26 cellular contexts compared by ENCODE assay signal in the genomic region with DNA sequence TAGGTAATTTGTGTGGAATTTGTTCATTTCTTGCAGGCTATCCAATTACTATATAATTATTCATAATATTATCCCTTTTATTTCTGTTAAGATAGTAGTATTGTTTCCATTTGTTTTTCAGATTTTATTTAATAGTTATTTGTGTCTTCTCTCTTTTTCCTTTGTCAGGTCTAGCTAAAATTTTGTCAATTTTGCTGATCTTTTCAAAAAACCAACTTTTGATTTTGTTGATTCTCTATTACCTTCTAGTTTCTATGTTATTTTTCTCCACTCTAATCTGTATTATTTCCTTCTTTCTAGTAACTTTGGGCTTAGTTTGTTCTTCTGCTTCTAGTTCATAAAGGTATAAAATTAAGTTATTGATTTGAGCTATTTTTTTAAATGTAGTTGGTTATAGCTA.
"Had no signal": no experiment of that assay in that cellular context is flagged by ENCODE, and none has a peak within 500 bp of the region (broad histone marks: within the 10 kb centered on the region; RNA-seq: fewer than 3 reads in every experiment).

No MANE protein-coding gene starts in this region.

- FAIRE-seq: bronchial epithelial cell, TTC549 had no signal

- H3K4me1 ChIP-seq: SJCRH30 had no signal

- ATAC-seq: activated CD8-positive, alpha-beta T cell treated with anti-CD3 and anti-CD28 coated beads, Interleukin-2, amount 10 ng/mL, durations not matched to agents 7 days and 5 days; activated naive CD8-positive, alpha-beta T cell treated with anti-CD3 and anti-CD28 coated beads, Interleukin-2, amount 50 U/mL, for 24 hours; Panc1 had no signal

- H3K27me3 ChIP-seq: SJCRH30 had no signal

- H3K4me3 ChIP-seq: SJCRH30, SK-N-MC had no signal

- H3K27ac ChIP-seq: SJCRH30, SK-N-MC had no signal

- H3K36me3 ChIP-seq: SJCRH30 had no signal

- DNase-seq: activated CD4-positive, alpha-beta T cell treated with anti-CD3 and anti-CD28 coated beads, Interleukin-2, amount 10 ng/mL, durations not matched to agents 24 days and 14 days; activated CD4-positive, alpha-beta T cell treated with anti-CD3 and anti-CD28 coated beads, Interleukin-2, amount 50 U/mL, for 4 hours; activated CD8-positive, alpha-beta T cell treated with anti-CD3 and anti-CD28 coated beads, Interleukin-2, amount 10 ng/mL, durations not matched to agents 7 days and 5 days; activated gamma-delta T cell treated with Interleukin-2 at 50 U/mL for 16 hours; activated naive CD4-positive, alpha-beta T cell treated with anti-CD3 and anti-CD28 coated beads for 36 hours; activated naive CD8-positive, alpha-beta T cell treated with anti-CD3 and anti-CD28 coated beads, Interleukin-2, amount 50 U/mL, for 24 hours; activated T-cell treated with anti-CD3 and anti-CD28 coated beads, Interleukin-2, amount 50 U/mL, for 24 hours; anterior cingulate cortex; caudate nucleus; Karpas-422; KBM-7; NCI-H1105 treated with DMSO at 0.1 percent for 48 hours; NCI-H1436; NCI-H1694; NCI-H1930; NCI-H2081 treated with DMSO at 0.1 percent for 48 hours; NCI-H226; NCI-H446 treated with DMSO at 0.1 percent for 48 hours; NCI-H524 treated with DMSO at 0.1 percent for 48 hours; SHP77; SJCRH30; T1000 had no signal
